ENCODE assay signal across 14 cellular contexts in the genomic region with DNA sequence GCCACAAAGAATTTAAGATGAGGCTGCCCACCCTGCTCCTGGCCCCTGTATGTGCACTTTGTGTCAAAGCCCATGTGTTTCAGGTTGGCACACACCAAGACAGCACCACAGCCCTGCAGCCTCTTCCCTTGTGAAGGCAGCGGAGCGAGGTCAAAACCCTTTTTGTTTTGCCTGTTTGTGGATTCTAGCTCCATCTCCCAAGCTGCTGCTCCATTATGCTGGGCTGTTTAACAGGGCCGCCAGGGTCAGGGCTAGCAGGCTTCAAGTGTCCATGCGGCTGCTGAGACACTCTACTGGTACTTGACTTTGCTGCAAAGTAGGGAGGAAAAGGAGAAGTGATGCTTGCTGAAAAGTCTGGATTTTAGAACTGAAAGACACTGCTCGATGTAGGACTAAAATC.
DNase-seq lines count a peak whose midpoint lies in the region; ATAC-seq and TF ChIP-seq lines count a peak whose summit lies in the region.
"Had no signal": no experiment of that assay in that cellular context is flagged by ENCODE, and none has a peak within 500 bp of the region (broad histone marks: within the 10 kb centered on the region; RNA-seq: fewer than 3 reads in every experiment).

No MANE protein-coding gene starts in this region.

- WGBS in esophagus squamous epithelium, 2 donors, result 85% methylated on average over 2 to 5 of the region's 5 CpGs

- no peaks in the 10 kb centered on the region for H3K9me3 Mint-ChIP-seq in naive thymus-derived CD8-positive, alpha-beta T cell
- H3K9me3 Mint-ChIP-seq: activated CD4-positive, alpha-beta T cell treated with anti-CD3 and anti-CD28 coated beads, Interleukin-2, amount 10 ng/mL, durations not matched to agents 7 days and 5 days; activated T-cell treated with anti-CD3 and anti-CD28 coated beads, Interleukin-2, amount 50 U/mL, for 72 hours; CD4-positive, CD25-positive, alpha-beta regulatory T cell had no signal

- TF ChIP-seq POLR2A in esophagus squamous epithelium (IDR thresholded peaks at IDR 0.05), result no peak

- intact Hi-C loops in esophagus squamous epithelium (cut with DNase I), result no loop called here

- H3K36me3 ChIP-seq in esophagus squamous epithelium, result peaks cover 0 to 4% (median 0%) of the 10 kb centered on the region in 3 donors

- ATAC-seq in naive thymus-derived CD8-positive, alpha-beta T cell, result no peak
- no peak for ATAC-seq in HG02938 (IDR thresholded peaks at IDR 0.05; ENCODE audit: unreplicated experiment)
- ATAC-seq: activated T-cell treated with anti-CD3 and anti-CD28 coated beads, Interleukin-2, amount 50 U/mL, for 72 hours; left ventricle myocardium superior had no signal

- H3K4me1 Mint-ChIP-seq in naive thymus-derived CD8-positive, alpha-beta T cell, result peaks cover 0 to 3% (median under 1%) of the 10 kb centered on the region in 4 donors
- H3K4me1 Mint-ChIP-seq: activated CD4-positive, alpha-beta T cell treated with anti-CD3 and anti-CD28 coated beads, Interleukin-2, amount 10 ng/mL, durations not matched to agents 7 days and 5 days had no signal

- DNase-seq in NCI-H146 treated with DMSO at 0.1 percent for 48 hours (lab: John Stamatoyannopoulos, UW; ENCODE audit: unreplicated experiment) (peak; percentile 23), NCI-H510A treated with DMSO at 0.1 percent for 48 hours (lab: John Stamatoyannopoulos, UW) (peak; percentile 35), fibroblast of villous mesenchyme (ENCODE audit: low read depth) (peak; percentile 24), putamen (ENCODE audit: low spot score) (peak; percentile 47), esophagus squamous epithelium (lab: John Stamatoyannopoulos, UW) (no peak)
- no peak for DNase-seq in naive thymus-derived CD8-positive, alpha-beta T cell
- DNase-seq: activated CD4-positive, alpha-beta T cell treated with anti-CD3 and anti-CD28 coated beads, Interleukin-2, amount 10 ng/mL, durations not matched to agents 7 days and 5 days; activated T-cell treated with anti-CD3 and anti-CD28 coated beads, Interleukin-2, amount 50 U/mL, for 72 hours; CD4-positive, CD25-positive, alpha-beta regulatory T cell; left ventricle myocardium superior; PC-9; testis had no signal

- H3K4me3 ChIP-seq in fibroblast of villous mesenchyme (ENCODE audit: low read depth, low read length) (no peak overlapping the region), esophagus squamous epithelium (no peak overlapping the region)
- H3K4me3 ChIP-seq: PC-9, smooth muscle cell, testis had no signal

- H3K4me1 ChIP-seq in esophagus squamous epithelium, result peaks cover 0 to 8% (median 0%) of the 10 kb centered on the region in 3 donors

- no peak overlapping the region for H3K27ac ChIP-seq in esophagus squamous epithelium
- H3K27ac ChIP-seq: PC-9, testis had no signal

- no peaks in the 10 kb centered on the region for H3K9me3 ChIP-seq in esophagus squamous epithelium
- H3K9me3 ChIP-seq: testis had no signal

- no peak overlapping the region for H3K27ac Mint-ChIP-seq in naive thymus-derived CD8-positive, alpha-beta T cell
- H3K27ac Mint-ChIP-seq: activated CD4-positive, alpha-beta T cell treated with anti-CD3 and anti-CD28 coated beads, Interleukin-2, amount 10 ng/mL, durations not matched to agents 7 days and 5 days; activated T-cell treated with anti-CD3 and anti-CD28 coated beads, Interleukin-2, amount 50 U/mL, for 72 hours had no signal

- H3K27me3 Mint-ChIP-seq in naive thymus-derived CD8-positive, alpha-beta T cell, result no peaks in the 10 kb centered on the region
- H3K27me3 Mint-ChIP-seq: activated CD4-positive, alpha-beta T cell treated with anti-CD3 and anti-CD28 coated beads, Interleukin-2, amount 10 ng/mL, durations not matched to agents 7 days and 5 days; CD4-positive, CD25-positive, alpha-beta regulatory T cell had no signal

- POLR2A ChIA-PET in naive thymus-derived CD8-positive, alpha-beta T cell (lab: Charles Lee), result no interaction called here

- no peak for TF ChIP-seq CTCF in fibroblast of villous mesenchyme (IDR thresholded peaks at IDR 0.05; ENCODE audit: insufficient read depth, low read depth, low read length)
- no peak for TF ChIP-seq CTCF in esophagus squamous epithelium (IDR thresholded peaks at IDR 0.05)

- peaks cover 0 to 3% (median 3%) of the 10 kb centered on the region in 3 donors for H3K36me3 Mint-ChIP-seq in naive thymus-derived CD8-positive, alpha-beta T cell

- H3K27me3 ChIP-seq in esophagus squamous epithelium, result no peaks in the 10 kb centered on the region
- H3K27me3 ChIP-seq: testis had no signal

- no peak overlapping the region for H3K4me3 Mint-ChIP-seq in naive thymus-derived CD8-positive, alpha-beta T cell
- H3K4me3 Mint-ChIP-seq: activated CD4-positive, alpha-beta T cell treated with anti-CD3 and anti-CD28 coated beads, Interleukin-2, amount 10 ng/mL, durations not matched to agents 7 days and 5 days; activated T-cell treated with anti-CD3 and anti-CD28 coated beads, Interleukin-2, amount 50 U/mL, for 72 hours; CD4-positive, CD25-positive, alpha-beta regulatory T cell had no signal

Comparison
In these comparisons a context has a peak if more than half of its experiments do, and no peak if none do; other contexts are left out.
1. DNase-seq: peak in NCI-H146 treated with DMSO at 0.1 percent for 48 hours (single experiment), NCI-H510A treated with DMSO at 0.1 percent for 48 hours (single experiment), fibroblast of villous mesenchyme (single experiment) and putamen (single experiment); none in naive thymus-derived CD8-positive, alpha-beta T cell (0 of 10) and esophagus squamous epithelium (single experiment).